In genomic region chr12:48988030-48988649, GRCh38 we compare ENCODE assay signal across 9 cellular contexts. TPM values are rescaled to one million over a fixed set of nuclear protein-coding genes. Genes with fewer than 3 reads are reported as not detected.
A peak's percentile ranks its signal among the peaks of the same experiment; 100 is the strongest.
DNase-seq lines count a peak whose midpoint lies in the region; ATAC-seq and TF ChIP-seq lines count a peak whose summit lies in the region.
"Had no signal": no experiment of that assay in that cellular context is flagged by ENCODE, and none has a peak within 500 bp of the region (broad histone marks: within the 10 kb centered on the region; RNA-seq: fewer than 3 reads in every experiment).

No MANE protein-coding gene starts in this region.

- no peaks in the 10 kb centered on the region for H3K79me2 ChIP-seq in OCI-LY3 (ENCODE audit: low read length)

- TF ChIP-seq CTCF in OCI-LY3 (IDR thresholded peaks at IDR 0.05; ENCODE audit: low read depth, low read length), result peak; percentile 91

- H3K4me2 ChIP-seq in OCI-LY3 (ENCODE audit: low read length), result peak overlapping the region; percentile 90

- H3K9me3 ChIP-seq in OCI-LY3 (ENCODE audit: insufficient read depth, low read length), result no peaks in the 10 kb centered on the region

- H3K9ac ChIP-seq in OCI-LY3 (ENCODE audit: low read length), result no peak overlapping the region

- no peak overlapping the region for H3K27ac Mint-ChIP-seq in activated T-cell treated with anti-CD3 and anti-CD28 coated beads, Interleukin-2, amount 50 U/mL, for 72 hours

- peak; percentile 79 for DNase-seq in AG20443 (ENCODE audit: low spot score)
- peak; percentile 80 to 86 for DNase-seq in activated T-cell treated with anti-CD3 and anti-CD28 coated beads, Interleukin-2, amount 50 U/mL, for 72 hours
- peak; percentile 6 for DNase-seq in fibroblast of the conjunctiva (ENCODE audit: low read depth)
- peak; percentile 37 for DNase-seq in occipital lobe (lab: John Stamatoyannopoulos, UW)
- no peak for DNase-seq in NCI-H2171 (lab: John Stamatoyannopoulos, UW)
- DNase-seq in NCI-H1436 treated with DMSO at 0.1 percent for 48 hours (lab: John Stamatoyannopoulos, UW), result no peak

- peaks cover 16% of the 10 kb centered on the region for H3K4me1 Mint-ChIP-seq in activated T-cell treated with anti-CD3 and anti-CD28 coated beads, Interleukin-2, amount 50 U/mL, for 72 hours (ENCODE audit: low read depth)

- H3K36me3 Mint-ChIP-seq in activated T-cell treated with anti-CD3 and anti-CD28 coated beads, Interleukin-2, amount 50 U/mL, for 72 hours (ENCODE audit: insufficient read depth in 2 of 2), result no peaks in the 10 kb centered on the region

- H3K27me3 Mint-ChIP-seq in activated T-cell treated with anti-CD3 and anti-CD28 coated beads, Interleukin-2, amount 50 U/mL, for 72 hours (ENCODE audit: low read depth), result peaks cover 71% of the 10 kb centered on the region

- H3K4me3 Mint-ChIP-seq in activated T-cell treated with anti-CD3 and anti-CD28 coated beads, Interleukin-2, amount 50 U/mL, for 72 hours, result no peak overlapping the region

- H2AFZ ChIP-seq in OCI-LY3 (ENCODE audit: low read depth, low read length), result peak overlapping the region; percentile 60

- peaks cover 29% of the 10 kb centered on the region for H3K27me3 ChIP-seq in OCI-LY3 (ENCODE audit: low read depth, low read length)

- no peaks in the 10 kb centered on the region for H3K36me3 ChIP-seq in OCI-LY3 (replicated peaks; ENCODE audit: low read depth, low read length)

- H3K4me1 ChIP-seq in OCI-LY3 (ENCODE audit: low read length), result no peaks in the 10 kb centered on the region

- no peaks in the 10 kb centered on the region for H3K9me3 Mint-ChIP-seq in activated T-cell treated with anti-CD3 and anti-CD28 coated beads, Interleukin-2, amount 50 U/mL, for 72 hours

- H3K27ac ChIP-seq in OCI-LY3 (ENCODE audit: low read length), result no peak overlapping the region

- no peaks in the 10 kb centered on the region for H4K20me1 ChIP-seq in OCI-LY3 (ENCODE audit: insufficient read depth, low read length)

- H3K4me3 ChIP-seq in OCI-LY3 (ENCODE audit: low read length), result peak overlapping the region; percentile 65

- ATAC-seq in GM19351 (IDR thresholded peaks at IDR 0.05; ENCODE audit: unreplicated experiment), result peak; percentile 47
- peak; percentile 83 to 86 for ATAC-seq in activated T-cell treated with anti-CD3 and anti-CD28 coated beads, Interleukin-2, amount 50 U/mL, for 72 hours (replicated peaks in 1 of 2)

RNA-seq across cellular contexts. Expression of gene WNT1, which starts 10.0 kb away (rescaled TPM):
- under 1 TPM in 1 of 2 donors, not detected in 1; 0.42 TPM for total RNA-seq in activated T-cell treated with anti-CD3 and anti-CD28 coated beads, Interleukin-2, amount 50 U/mL, for 72 hours
- total RNA-seq in occipital lobe, result not detected
- total RNA-seq: lower leg skin had no signal

RNA-seq across cellular contexts. Expression of gene DDN, which starts 11.0 kb away (rescaled TPM):
- under 1 TPM; 0.25 to 0.38 TPM for total RNA-seq in activated T-cell treated with anti-CD3 and anti-CD28 coated beads, Interleukin-2, amount 50 U/mL, for 72 hours
- 9.2 TPM for total RNA-seq in occipital lobe

RNA-seq across cellular contexts. Expression of gene WNT10B, which starts 16.6 kb away (rescaled TPM):
- total RNA-seq in activated T-cell treated with anti-CD3 and anti-CD28 coated beads, Interleukin-2, amount 50 U/mL, for 72 hours, result 1 to 10 TPM in 1 of 2 donors, under 1 TPM in 1; 0.31 to 1.7 TPM
- total RNA-seq in occipital lobe, result 6.2 TPM

RNA-seq across cellular contexts. Expression of gene PRKAG1, which starts 30.4 kb away (rescaled TPM):
- 10 to 100 TPM; 66.1 to 79.3 TPM for total RNA-seq in activated T-cell treated with anti-CD3 and anti-CD28 coated beads, Interleukin-2, amount 50 U/mL, for 72 hours
- total RNA-seq in occipital lobe, result 27.9 TPM

RNA-seq across cellular contexts. Expression of gene ARF3, which starts 30.9 kb away (rescaled TPM):
- 10 to 100 TPM; 73.5 to 96.5 TPM for total RNA-seq in activated T-cell treated with anti-CD3 and anti-CD28 coated beads, Interleukin-2, amount 50 U/mL, for 72 hours
- 67.5 TPM for total RNA-seq in occipital lobe

Comparison
In these comparisons a context has a peak if more than half of its experiments do, and no peak if none do; other contexts are left out.
1. DNase-seq: peak in AG20443 (single experiment), activated T-cell treated with anti-CD3 and anti-CD28 coated beads, Interleukin-2, amount 50 U/mL, for 72 hours (2 of 2), fibroblast of the conjunctiva (single experiment) and occipital lobe (single experiment); none in NCI-H2171 (single experiment) and NCI-H1436 treated with DMSO at 0.1 percent for 48 hours (single experiment).